In genomic region chr20:57351042-57351783, GRCh38 we compare ENCODE assay signal across 8 cellular contexts. TPM values are rescaled to one million over a fixed set of nuclear protein-coding genes. Genes with fewer than 3 reads are reported as not detected.
DNase-seq lines count a peak whose midpoint lies in the region; ATAC-seq lines count a peak whose summit lies in the region.

Gene RAE1, plus strand, starts transcription at chr20:57351255. Its CDS starts 2,784 bp downstream, at chr20:57354039.

- H3K27me3 ChIP-seq in CD4-positive, CD25-positive, alpha-beta regulatory T cell (ENCODE audit: control insufficient read depth, insufficient read depth, low read length), result no peaks in the 10 kb centered on the region

- no peaks in the 10 kb centered on the region for H3K27me3 Mint-ChIP-seq in CD4-positive, CD25-positive, alpha-beta regulatory T cell
- H3K27me3 Mint-ChIP-seq in effector memory CD8-positive, alpha-beta T cell, result no peaks in the 10 kb centered on the region
- peaks cover 6% of the 10 kb centered on the region for H3K27me3 Mint-ChIP-seq in memory B cell

- ATAC-seq in CD4-positive, CD25-positive, alpha-beta regulatory T cell (ENCODE audit: low read depth in 2 of 2), result peak; percentile 76 to 87
- ATAC-seq in GM19455 (IDR thresholded peaks at IDR 0.05; ENCODE audit: unreplicated experiment) (peak; percentile 84), memory B cell (ENCODE audit: low read depth) (peak; percentile 91)
- ATAC-seq in effector memory CD8-positive, alpha-beta T cell (replicated peaks), result peak; percentile 87

- H3K9me3 Mint-ChIP-seq in CD4-positive, CD25-positive, alpha-beta regulatory T cell, result peaks cover 0 to 2% (median 0%) of the 10 kb centered on the region in 7 donors
- no peaks in the 10 kb centered on the region for H3K9me3 Mint-ChIP-seq in effector memory CD8-positive, alpha-beta T cell
- H3K9me3 Mint-ChIP-seq in memory B cell, result no peaks in the 10 kb centered on the region

- CTCF ChIA-PET in activated CD8-positive, alpha-beta memory T cell treated with anti-CD3 and anti-CD28 coated beads for 36 hours (lab: Charles Lee), result interaction anchor here (0.8 to 1.5 kb wide), 3 partner anchors 16 to 142 kb away, joined by 3 to 5 read pairs (median 3); no protein-coding TSS in a partner anchor

- H3K4me3 Mint-ChIP-seq in CD4-positive, CD25-positive, alpha-beta regulatory T cell, result peak within 1 kb of the TSS; percentile 90 to 97 (median 92)
- H3K4me3 Mint-ChIP-seq in effector memory CD8-positive, alpha-beta T cell, result peak within 1 kb of the TSS; percentile 83 to 86
- peak within 1 kb of the TSS; percentile 89 for H3K4me3 Mint-ChIP-seq in memory B cell

- H3K4me3 ChIP-seq in CD4-positive, CD25-positive, alpha-beta regulatory T cell (ENCODE audit: low read depth, low read length), result peak within 1 kb of the TSS; percentile 95

- POLR2A ChIA-PET in activated CD8-positive, alpha-beta memory T cell treated with anti-CD3 and anti-CD28 coated beads for 36 hours (lab: Charles Lee), result interaction anchor here (1.0 to 1.4 kb wide), 2 partner anchors 39 to 47 kb away, joined by 4 to 5 read pairs; partner anchors contain the start of gene RBM38

- peaks cover 17 to 32% (median 20%) of the 10 kb centered on the region in 4 donors for H3K4me1 Mint-ChIP-seq in CD4-positive, CD25-positive, alpha-beta regulatory T cell
- H3K4me1 Mint-ChIP-seq in effector memory CD8-positive, alpha-beta T cell (ENCODE audit: low read depth in 2 of 2), result peaks cover 16 to 27% of the 10 kb centered on the region in 2 donors
- H3K4me1 Mint-ChIP-seq in memory B cell, result peaks cover 12% of the 10 kb centered on the region

- H3K9me3 ChIP-seq in CD4-positive, CD25-positive, alpha-beta regulatory T cell (ENCODE audit: control insufficient read depth in 2 of 2, low read length in 2 of 2), result no peaks in the 10 kb centered on the region

- peaks cover 19% of the 10 kb centered on the region for H3K4me1 ChIP-seq in CD4-positive, CD25-positive, alpha-beta regulatory T cell (ENCODE audit: control insufficient read depth, insufficient read depth, low read length, poor library complexity, severe bottlenecking)

- peaks cover 25% of the 10 kb centered on the region for H3K36me3 Mint-ChIP-seq in CD4-positive, CD25-positive, alpha-beta regulatory T cell
- H3K36me3 Mint-ChIP-seq in effector memory CD8-positive, alpha-beta T cell (ENCODE audit: insufficient read depth), result peaks cover 42% of the 10 kb centered on the region
- H3K36me3 Mint-ChIP-seq in memory B cell, result peaks cover 9% of the 10 kb centered on the region

- DNase-seq in CD4-positive, CD25-positive, alpha-beta regulatory T cell, result peak; percentile 85 to 94 (median 92)
- peak; percentile 82 for DNase-seq in HT1080 (ENCODE audit: low read depth)
- DNase-seq in NOMO-1 (lab: John Stamatoyannopoulos, UW; ENCODE audit: unreplicated experiment in 2 of 2), result peak; percentile 87 to 89
- DNase-seq in effector memory CD8-positive, alpha-beta T cell, result peak; percentile 85 to 90 (median 86)
- peak; percentile 71 to 78 for DNase-seq in memory B cell (ENCODE audit: low spot score in 2 of 2)
- peak; percentile 92 for DNase-seq in stimulated activated CD8-positive, alpha-beta memory T cell treated with anti-CD3 and anti-CD28 coated beads, Interleukin-12 subunit alpha, Interleukin-12 subunit beta, amount 100 ng/mL, for 1 hour (ENCODE audit: low read depth)

- H3K27ac ChIP-seq in CD4-positive, CD25-positive, alpha-beta regulatory T cell (ENCODE audit: insufficient read depth, low read length, poor library complexity, severe bottlenecking), result peak within 1 kb of the TSS; percentile 78

- peak within 1 kb of the TSS; percentile 87 to 96 (median 91) for H3K27ac Mint-ChIP-seq in CD4-positive, CD25-positive, alpha-beta regulatory T cell
- H3K27ac Mint-ChIP-seq in effector memory CD8-positive, alpha-beta T cell, result peak within 1 kb of the TSS; percentile 90 to 92
- H3K27ac Mint-ChIP-seq in memory B cell, result peak within 1 kb of the TSS; percentile 86

- peaks cover 33% of the 10 kb centered on the region for H3K36me3 ChIP-seq in CD4-positive, CD25-positive, alpha-beta regulatory T cell (ENCODE audit: control insufficient read depth, insufficient read depth, low read length)

RNA-seq across cellular contexts. Expression of gene RAE1, which starts in this region (rescaled TPM):
- 33.0 TPM for total RNA-seq in CD4-positive, CD25-positive, alpha-beta regulatory T cell
- 10 to 100 TPM; 34.5 to 52.1 (median 42.8) TPM for polyA plus RNA-seq in CD4-positive, CD25-positive, alpha-beta regulatory T cell
- total RNA-seq in HT1080 (2014; rRNA removed; shearing (Covaris generic)), result 53.3 and 60.9 TPM in 2 replicates
- 51.7 and 55.9 TPM in 2 replicates for polyA plus RNA-seq in HT1080 (2015; cell fraction: cytosol; rRNA removed)
- 83.9 and 87.6 TPM in 2 replicates for polyA plus RNA-seq in HT1080 (2015; cell fraction: nucleus; rRNA removed)
- total RNA-seq in activated CD8-positive, alpha-beta memory T cell treated with anti-CD3 and anti-CD28 coated beads for 36 hours, result 10 to 100 TPM; 49.7 to 52.0 TPM

Comparison
In these comparisons a context has a peak if more than half of its experiments do, and no peak if none do; other contexts are left out.
1. Peak in every context shown above with its lines: DNase-seq, ATAC-seq, H3K4me3 ChIP-seq and H3K27ac ChIP-seq.